18 cellular contexts compared by ENCODE assay signal in genomic region chr2:187594801-187595200, GRCh38. TPM values are rescaled to one million over a fixed set of nuclear protein-coding genes. Genes with fewer than 3 reads are reported as not detected.
DNase-seq lines count a peak whose midpoint lies in the region; ATAC-seq, FAIRE-seq and TF ChIP-seq lines count a peak whose summit lies in the region.
"Had no signal": no experiment of that assay in that cellular context is flagged by ENCODE, and none has a peak within 500 bp of the region (broad histone marks: within the 10 kb centered on the region; RNA-seq: fewer than 3 reads in every experiment).

No MANE protein-coding gene starts in this region.

- DNase-seq in NCI-H1092 treated with DMSO at 0.1 percent for 48 hours (lab: John Stamatoyannopoulos, UW) = peak; percentile 5
- no peak for DNase-seq in NCI-H1092 (lab: John Stamatoyannopoulos, UW)
- DNase-seq in RCC 7860 (ENCODE audit: low spot score) = no peak
- peak; percentile 43 for DNase-seq in fibroblast of pulmonary artery (ENCODE audit: low read depth)
- DNase-seq in thoracic aorta (ENCODE audit: low spot score) = no peak
- no peak for DNase-seq in mucosa of gallbladder (ENCODE audit: low spot score)
- no peak for DNase-seq in LoVo (ENCODE audit: low spot score)
- DNase-seq: activated CD4-positive, alpha-beta T cell treated with anti-CD3 and anti-CD28 coated beads, Interleukin-2, amount 50 U/mL, for 48 hours; activated T-cell treated with anti-CD3 and anti-CD28 coated beads, Interleukin-2, amount 50 U/mL, for 24 hours; CD4-positive, alpha-beta memory T cell; KBM-7; NCI-H187; NCI-H446 treated with DMSO at 0.1 percent for 48 hours; OCI-M1; sigmoid colon; stimulated activated CD4-positive, alpha-beta T cell treated with anti-CD3 and anti-CD28 coated beads, Interleukin-4, amount 100 ng/mL, for 1 hour had no signal

- ATAC-seq in thoracic aorta (ENCODE audit: insufficient number of reproducible peaks, low FRiP score, low read depth) (no peak), GM21576 (IDR thresholded peaks at IDR 0.05; ENCODE audit: unreplicated experiment) (no peak)

- no peaks in the 10 kb centered on the region for H3K36me3 ChIP-seq in thoracic aorta
- H3K36me3 ChIP-seq: sigmoid colon had no signal

- no peaks in the 10 kb centered on the region for H3K9me3 ChIP-seq in thoracic aorta
- H3K9me3 ChIP-seq: sigmoid colon had no signal

- H3K4me3 ChIP-seq in fibroblast of pulmonary artery (replicated peaks; ENCODE audit: low read depth, low read length) (no peak overlapping the region), thoracic aorta (no peak overlapping the region)
- H3K4me3 ChIP-seq: sigmoid colon, SK-N-MC had no signal

- TF ChIP-seq CTCF in fibroblast of pulmonary artery (IDR thresholded peaks at IDR 0.05; ENCODE audit: low read length, missing control alignments) (peak; percentile 8), thoracic aorta (IDR thresholded peaks at IDR 0.05) (peak; percentile 37)

- H3K4me1 ChIP-seq in thoracic aorta (ENCODE audit: control insufficient read depth in 1 of 2, low read depth in 2 of 2) = no peaks in the 10 kb centered on the region
- H3K4me1 ChIP-seq: sigmoid colon had no signal

- H3K27me3 ChIP-seq in thoracic aorta (replicated peaks; ENCODE audit: insufficient read depth) = no peaks in the 10 kb centered on the region
- H3K27me3 ChIP-seq: sigmoid colon had no signal

- FAIRE-seq in RCC 7860 (lab: Jason Lieb, UNC) = peak; percentile 7

- no peak overlapping the region for H3K27ac ChIP-seq in thoracic aorta
- H3K27ac ChIP-seq: sigmoid colon, SK-N-MC had no signal

RNA-seq across cellular contexts. Expression of gene TFPI, which starts 40.6 kb away (rescaled TPM):
- total RNA-seq in thoracic aorta = 10 to 100 TPM; 63.5 to 86.8 TPM
- total RNA-seq in mucosa of gallbladder = 45.6 TPM
- total RNA-seq: CD4-positive, alpha-beta memory T cell had no signal

Comparison
In these comparisons a context has a peak if more than half of its experiments do, and no peak if none do; other contexts are left out.
1. DNase-seq: peak in NCI-H1092 treated with DMSO at 0.1 percent for 48 hours (single experiment) and fibroblast of pulmonary artery (single experiment); none in NCI-H1092 (single experiment), RCC 7860 (single experiment), thoracic aorta (single experiment), mucosa of gallbladder (single experiment) and LoVo (single experiment).